Comparison of ENCODE assay signal across 1 cellular context in the genomic region with DNA sequence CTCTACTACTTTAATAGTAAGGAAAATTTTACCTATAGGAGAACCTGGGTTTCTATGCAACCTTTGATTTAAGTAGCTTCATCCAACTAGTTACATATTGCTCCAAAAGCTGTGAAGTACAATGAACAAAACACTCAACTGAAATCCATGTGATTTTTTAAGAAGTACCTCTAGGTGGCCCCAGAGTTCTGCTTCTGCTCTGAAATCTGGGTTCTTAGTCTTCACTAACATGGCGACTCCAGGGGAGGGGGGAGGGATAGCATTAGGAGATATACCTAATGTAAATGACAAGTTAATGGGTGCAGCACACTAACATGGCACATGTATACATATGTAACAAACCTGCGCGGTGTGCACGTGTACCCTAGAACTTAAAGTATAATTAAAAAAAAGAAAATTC.
TF ChIP-seq lines count a peak whose summit lies in the region.

No MANE protein-coding gene starts in this region.

TF ChIP-seq in A549, 52 proteins besides CTCF, POLR2A, EP300 and RAD21 (continued from another document):
- TF ChIP-seq, protein P1, sequence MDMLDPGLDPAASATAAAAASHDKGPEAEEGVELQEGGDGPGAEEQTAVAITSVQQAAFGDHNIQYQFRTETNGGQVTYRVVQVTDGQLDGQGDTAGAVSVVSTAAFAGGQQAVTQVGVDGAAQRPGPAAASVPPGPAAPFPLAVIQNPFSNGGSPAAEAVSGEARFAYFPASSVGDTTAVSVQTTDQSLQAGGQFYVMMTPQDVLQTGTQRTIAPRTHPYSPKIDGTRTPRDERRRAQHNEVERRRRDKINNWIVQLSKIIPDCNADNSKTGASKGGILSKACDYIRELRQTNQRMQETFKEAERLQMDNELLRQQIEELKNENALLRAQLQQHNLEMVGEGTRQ (IDR thresholded peaks at IDR 0.05) = no peak
- TF ChIP-seq FOXS1 (CRISPR knock-in tag; IDR thresholded peaks at IDR 0.05) = no peak
- no peak for TF ChIP-seq ESRRA (IDR thresholded peaks at IDR 0.05; ENCODE audit: borderline replicate concordance, low read length)
- TF ChIP-seq RARB (CRISPR knock-in tag; IDR thresholded peaks at IDR 0.05) = no peak
- no peak for TF ChIP-seq CEBPB (IDR thresholded peaks at IDR 0.05)
- TF ChIP-seq RNF2 (IDR thresholded peaks at IDR 0.05; ENCODE audit: borderline replicate concordance, low read depth) = no peak
- TF ChIP-seq MAFK (IDR thresholded peaks at IDR 0.05; ENCODE audit: partially characterized antibody) = no peak
